Comparison of ENCODE assay signal across 11 cellular contexts in genomic region chr14:65210118-65210826, GRCh38.
DNase-seq lines count a peak whose midpoint lies in the region; ATAC-seq and TF ChIP-seq lines count a peak whose summit lies in the region.
"Had no signal": no experiment of that assay in that cellular context is flagged by ENCODE, and none has a peak within 500 bp of the region (broad histone marks: within the 10 kb centered on the region; RNA-seq: fewer than 3 reads in every experiment).

No MANE protein-coding gene starts in this region.

- TF ChIP-seq CTCF in choroid plexus epithelial cell (conservative IDR thresholded peaks at IDR 0.05; ENCODE audit: low read depth, low read length): no peak
- TF ChIP-seq CTCF in tibial artery (IDR thresholded peaks at IDR 0.05): no peak

- intact Hi-C loops in tibial artery (cut with DNase I; ENCODE audit: low total_unique reads): no loop called here

- peaks cover 66% of the 10 kb centered on the region for H3K4me1 Mint-ChIP-seq in activated CD8-positive, alpha-beta memory T cell treated with anti-CD3 and anti-CD28 coated beads, Interleukin-2, amount 10 ng/mL, durations not matched to agents 7 days and 5 days
- peaks cover 59% of the 10 kb centered on the region for H3K4me1 Mint-ChIP-seq in stimulated activated effector memory CD8-positive, alpha-beta T cell treated with anti-CD3 and anti-CD28 coated beads, Interleukin-12 subunit alpha, Interleukin-12 subunit beta, amount 100 ng/mL, for 72 hours

- peaks cover 12% of the 10 kb centered on the region for H3K36me3 Mint-ChIP-seq in activated CD8-positive, alpha-beta memory T cell treated with anti-CD3 and anti-CD28 coated beads, Interleukin-2, amount 10 ng/mL, durations not matched to agents 7 days and 5 days
- peaks cover 11% of the 10 kb centered on the region for H3K36me3 Mint-ChIP-seq in stimulated activated effector memory CD8-positive, alpha-beta T cell treated with anti-CD3 and anti-CD28 coated beads, Interleukin-12 subunit alpha, Interleukin-12 subunit beta, amount 100 ng/mL, for 72 hours

- H3K9me3 Mint-ChIP-seq in activated CD8-positive, alpha-beta memory T cell treated with anti-CD3 and anti-CD28 coated beads, Interleukin-2, amount 10 ng/mL, durations not matched to agents 7 days and 5 days (ENCODE audit: low read depth): no peaks in the 10 kb centered on the region
- no peaks in the 10 kb centered on the region for H3K9me3 Mint-ChIP-seq in stimulated activated effector memory CD8-positive, alpha-beta T cell treated with anti-CD3 and anti-CD28 coated beads, Interleukin-12 subunit alpha, Interleukin-12 subunit beta, amount 100 ng/mL, for 72 hours

- peaks cover 0 to 2% of the 10 kb centered on the region in 2 donors for H3K27me3 ChIP-seq in tibial artery
- H3K27me3 ChIP-seq: Peyer's patch, sigmoid colon had no signal

- CTCF ChIA-PET in activated CD8-positive, alpha-beta memory T cell treated with anti-CD3 and anti-CD28 coated beads, Interleukin-2, amount 10 ng/mL, durations not matched to agents 7 days and 5 days (lab: Charles Lee): interaction anchor here (2.3 kb wide), 1 partner anchor 10 kb away, joined by 11 read pairs; no protein-coding TSS in a partner anchor

- no peak overlapping the region for H3K27ac ChIP-seq in tibial artery
- H3K27ac ChIP-seq: sigmoid colon had no signal

- no peaks in the 10 kb centered on the region for H3K9me3 ChIP-seq in tibial artery
- H3K9me3 ChIP-seq: Peyer's patch, sigmoid colon had no signal

- H3K27ac Mint-ChIP-seq in activated CD8-positive, alpha-beta memory T cell treated with anti-CD3 and anti-CD28 coated beads, Interleukin-2, amount 10 ng/mL, durations not matched to agents 7 days and 5 days: peak overlapping the region; percentile 85
- H3K27ac Mint-ChIP-seq in stimulated activated effector memory CD8-positive, alpha-beta T cell treated with anti-CD3 and anti-CD28 coated beads, Interleukin-12 subunit alpha, Interleukin-12 subunit beta, amount 100 ng/mL, for 72 hours: peak overlapping the region; percentile 34

- H3K36me3 ChIP-seq in tibial artery: no peaks in the 10 kb centered on the region
- H3K36me3 ChIP-seq: Peyer's patch, sigmoid colon had no signal

- no peaks in the 10 kb centered on the region for H3K4me1 ChIP-seq in tibial artery

- no peaks in the 10 kb centered on the region for H3K27me3 Mint-ChIP-seq in activated CD8-positive, alpha-beta memory T cell treated with anti-CD3 and anti-CD28 coated beads, Interleukin-2, amount 10 ng/mL, durations not matched to agents 7 days and 5 days

- peak; percentile 16 for ATAC-seq in activated CD8-positive, alpha-beta memory T cell treated with anti-CD3 and anti-CD28 coated beads, Interleukin-2, amount 10 ng/mL, durations not matched to agents 7 days and 5 days
- ATAC-seq in stimulated activated effector memory CD8-positive, alpha-beta T cell treated with anti-CD3 and anti-CD28 coated beads, Interleukin-12 subunit alpha, Interleukin-12 subunit beta, amount 100 ng/mL, for 72 hours: no peak
- no peak for ATAC-seq in GM21447 (IDR thresholded peaks at IDR 0.05; ENCODE audit: unreplicated experiment)

- peak; percentile 65 for DNase-seq in activated CD8-positive, alpha-beta memory T cell treated with anti-CD3 and anti-CD28 coated beads, Interleukin-2, amount 10 ng/mL, durations not matched to agents 7 days and 5 days
- DNase-seq in activated CD8-positive, alpha-beta memory T cell treated with anti-CD3 and anti-CD28 coated beads for 24 hours: no peak
- peak; percentile 75 for DNase-seq in OCI-M2 (lab: John Stamatoyannopoulos, UW; ENCODE audit: unreplicated experiment)
- peak; percentile 73 for DNase-seq in choroid plexus epithelial cell (ENCODE audit: low read depth)
- DNase-seq in stimulated activated effector memory CD8-positive, alpha-beta T cell treated with anti-CD3 and anti-CD28 coated beads, Interleukin-12 subunit alpha, Interleukin-12 subunit beta, amount 100 ng/mL, for 72 hours (ENCODE audit: low spot score in 2 of 2): no peak
- DNase-seq in NCI-H526 treated with DMSO at 0.1 percent for 48 hours (lab: John Stamatoyannopoulos, UW): no peak
- no peak for DNase-seq in tibial artery
- DNase-seq: activated effector memory CD4-positive, alpha-beta T cell treated with Interleukin-2 at 50 U/mL for 16 hours; sigmoid colon had no signal

- H3K4me3 ChIP-seq in choroid plexus epithelial cell (ENCODE audit: low read depth, low read length): no peak overlapping the region
- H3K4me3 ChIP-seq in tibial artery: no peak overlapping the region
- H3K4me3 ChIP-seq: Peyer's patch, sigmoid colon had no signal

- H3K4me3 Mint-ChIP-seq in activated CD8-positive, alpha-beta memory T cell treated with anti-CD3 and anti-CD28 coated beads, Interleukin-2, amount 10 ng/mL, durations not matched to agents 7 days and 5 days: peak overlapping the region; percentile 54
- peak overlapping the region; percentile 36 for H3K4me3 Mint-ChIP-seq in stimulated activated effector memory CD8-positive, alpha-beta T cell treated with anti-CD3 and anti-CD28 coated beads, Interleukin-12 subunit alpha, Interleukin-12 subunit beta, amount 100 ng/mL, for 72 hours

Comparison
In these comparisons a context has a peak if more than half of its experiments do, and no peak if none do; other contexts are left out.
1. DNase-seq: peak in activated CD8-positive, alpha-beta memory T cell treated with anti-CD3 and anti-CD28 coated beads, Interleukin-2, amount 10 ng/mL, durations not matched to agents 7 days and 5 days (single experiment), OCI-M2 (single experiment) and choroid plexus epithelial cell (single experiment); none in activated CD8-positive, alpha-beta memory T cell treated with anti-CD3 and anti-CD28 coated beads for 24 hours (single experiment), stimulated activated effector memory CD8-positive, alpha-beta T cell treated with anti-CD3 and anti-CD28 coated beads, Interleukin-12 subunit alpha, Interleukin-12 subunit beta, amount 100 ng/mL, for 72 hours (0 of 2), NCI-H526 treated with DMSO at 0.1 percent for 48 hours (single experiment) and tibial artery (0 of 2).